ENCODE assay signal across 1 cellular context in genomic region chr19:39341720-39342604, GRCh38.
TF ChIP-seq lines count a peak whose summit lies in the region.

Gene SAMD4B, plus strand, starts transcription at chr19:39342421. Its CDS starts 14,473 bp downstream, at chr19:39356894.

TF ChIP-seq in A549, 52 proteins besides CTCF, POLR2A, EP300 and RAD21 (continued from another document):
- TF ChIP-seq HMGXB4 (CRISPR knock-in tag; IDR thresholded peaks at IDR 0.05; ENCODE audit: borderline replicate concordance) (no peak), ELK1 (IDR thresholded peaks at IDR 0.05; ENCODE audit: low read depth, low read length) (no peak), HES2 (IDR thresholded peaks at IDR 0.05) (no peak), NFE2L2 (conservative IDR thresholded peaks at IDR 0.05; ENCODE audit: low read length) (no peak), CBX8 (IDR thresholded peaks at IDR 0.05) (no peak), NR3C1 (IDR thresholded peaks at IDR 0.05) (no peak), USF2 (IDR thresholded peaks at IDR 0.05) (no peak), ZC3H11A (IDR thresholded peaks at IDR 0.05) (peak; percentile 19; the same call in 1 of the 2 replicates), POLR2AphosphoS2 (conservative IDR thresholded peaks at IDR 0.05; ENCODE audit: low read length) (no peak), HEYL (CRISPR knock-in tag; IDR thresholded peaks at IDR 0.05) (no peak), PHF8 (IDR thresholded peaks at IDR 0.05; ENCODE audit: borderline replicate concordance, low read depth) (peak; percentile 95), HOXA7 (CRISPR knock-in tag; IDR thresholded peaks at IDR 0.05) (no peak), HOXB13 (CRISPR knock-in tag; IDR thresholded peaks at IDR 0.05; ENCODE audit: low read depth) (no peak), RCOR1 (IDR thresholded peaks at IDR 0.05; ENCODE audit: low read depth, low read length) (no peak), KDM5A (IDR thresholded peaks at IDR 0.05) (peak; percentile 67), TFCP2L1 (CRISPR knock-in tag; IDR thresholded peaks at IDR 0.05) (peak; percentile 87), FOSL2 (IDR thresholded peaks at IDR 0.05) (no peak), FOSL2 (CRISPR knock-in tag; IDR thresholded peaks at IDR 0.05) (peak; percentile 63; the same call in 1 of the 2 replicates), KDM1A (IDR thresholded peaks at IDR 0.05; ENCODE audit: low read depth) (no peak), FOSB (CRISPR knock-in tag; IDR thresholded peaks at IDR 0.05) (no peak), RFX5 (IDR thresholded peaks at IDR 0.05) (no peak; the same call in 1 of the 2 replicates), JUN (IDR thresholded peaks at IDR 0.05) (peak; percentile 79 to 97; a peak in 4 of 5 replicates), MAX (IDR thresholded peaks at IDR 0.05) (peak; percentile 91), EHF (CRISPR knock-in tag; IDR thresholded peaks at IDR 0.05) (no peak), SREBF2 (IDR thresholded peaks at IDR 0.05) (no peak), NPAS2 (CRISPR knock-in tag; IDR thresholded peaks at IDR 0.05; ENCODE audit: borderline replicate concordance) (no peak), PBX3 (IDR thresholded peaks at IDR 0.05) (peak; percentile 85), TP53 (CRISPR knock-in tag; IDR thresholded peaks at IDR 0.05) (no peak)
